ENCODE assay signal across 28 cellular contexts in the genomic region with DNA sequence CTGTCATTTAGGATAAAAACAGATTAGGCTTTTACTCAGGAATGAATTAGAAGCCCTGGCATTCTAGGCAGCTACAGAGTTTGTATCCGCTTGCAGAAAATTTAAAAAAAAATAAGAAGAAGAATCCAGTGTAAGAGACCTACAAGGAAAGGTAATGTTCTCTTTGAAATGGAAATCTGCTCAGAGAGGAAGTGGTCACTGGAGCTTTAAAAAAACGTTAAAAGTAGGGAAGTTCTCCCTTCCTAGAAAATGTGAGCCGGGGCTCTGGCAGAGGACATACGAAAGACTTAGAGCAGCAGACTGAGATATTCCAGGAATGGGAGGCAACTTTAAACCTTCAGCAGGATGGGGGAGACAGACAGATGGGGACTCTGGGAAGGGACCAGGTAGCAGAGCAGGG.
"Had no signal": no experiment of that assay in that cellular context is flagged by ENCODE, and none has a peak within 500 bp of the region (broad histone marks: within the 10 kb centered on the region; RNA-seq: fewer than 3 reads in every experiment).

No MANE protein-coding gene starts in this region.

- H3K9me3 ChIP-seq: ascending aorta, body of pancreas, SJSA1 had no signal

- H3K27ac ChIP-seq: ascending aorta, body of pancreas, SJSA1 had no signal

- H3K4me1 ChIP-seq: ascending aorta, body of pancreas had no signal

- ATAC-seq: activated CD8-positive, alpha-beta memory T cell treated with anti-CD3 and anti-CD28 coated beads, Interleukin-2, amount 10 ng/mL, durations not matched to agents 7 days and 5 days; activated naive CD4-positive, alpha-beta T cell treated with anti-CD3 and anti-CD28 coated beads, Interleukin-2, amount 50 U/mL, for 72 hours; activated naive CD8-positive, alpha-beta T cell treated with anti-CD3 and anti-CD28 coated beads, Interleukin-2, amount 50 U/mL, for 24 hours; body of pancreas; Panc1; Right ventricle myocardium inferior; T-helper 17 cell had no signal

- H3K27me3 Mint-ChIP-seq: activated B cell treated with CpG ODN at 0.5 μM for 24 hours; activated CD4-positive, alpha-beta T cell treated with anti-CD3 and anti-CD28 coated beads, Interleukin-2, amount 10 ng/mL, durations not matched to agents 24 days and 14 days; activated CD8-positive, alpha-beta memory T cell treated with anti-CD3 and anti-CD28 coated beads, Interleukin-2, amount 10 ng/mL, durations not matched to agents 7 days and 5 days; activated naive CD8-positive, alpha-beta T cell treated with anti-CD3 and anti-CD28 coated beads, Interleukin-2, amount 50 U/mL, for 24 hours; activated T-cell treated with anti-CD3 and anti-CD28 coated beads, Interleukin-2, amount 50 U/mL, for 24 hours had no signal

- H3K36me3 Mint-ChIP-seq: activated CD8-positive, alpha-beta memory T cell treated with anti-CD3 and anti-CD28 coated beads, Interleukin-2, amount 10 ng/mL, durations not matched to agents 7 days and 5 days; activated naive CD4-positive, alpha-beta T cell treated with anti-CD3 and anti-CD28 coated beads, Interleukin-2, amount 50 U/mL, for 72 hours had no signal

- H3K4me1 Mint-ChIP-seq: activated B cell treated with CpG ODN at 0.5 μM for 24 hours; activated CD4-positive, alpha-beta T cell treated with anti-CD3 and anti-CD28 coated beads, Interleukin-2, amount 10 ng/mL, durations not matched to agents 24 days and 14 days; activated CD8-positive, alpha-beta memory T cell treated with anti-CD3 and anti-CD28 coated beads, Interleukin-2, amount 10 ng/mL, durations not matched to agents 7 days and 5 days; activated naive CD8-positive, alpha-beta T cell treated with anti-CD3 and anti-CD28 coated beads, Interleukin-2, amount 50 U/mL, for 24 hours had no signal

- H3K27me3 ChIP-seq: ascending aorta, body of pancreas, SJSA1 had no signal

- H3K4me3 ChIP-seq: ascending aorta, body of pancreas, SJSA1 had no signal

- H3K27ac Mint-ChIP-seq: activated B cell treated with CpG ODN at 0.5 μM for 24 hours; activated CD4-positive, alpha-beta T cell treated with anti-CD3 and anti-CD28 coated beads, Interleukin-2, amount 10 ng/mL, durations not matched to agents 24 days and 14 days; activated CD8-positive, alpha-beta memory T cell treated with anti-CD3 and anti-CD28 coated beads, Interleukin-2, amount 10 ng/mL, durations not matched to agents 7 days and 5 days; activated naive CD4-positive, alpha-beta T cell treated with anti-CD3 and anti-CD28 coated beads, Interleukin-2, amount 50 U/mL, for 72 hours; activated naive CD8-positive, alpha-beta T cell treated with anti-CD3 and anti-CD28 coated beads, Interleukin-2, amount 50 U/mL, for 24 hours; activated T-cell treated with anti-CD3 and anti-CD28 coated beads, Interleukin-2, amount 50 U/mL, for 24 hours; T-helper 17 cell had no signal

- DNase-seq: activated B cell treated with CpG ODN at 0.5 μM for 24 hours; activated CD4-positive, alpha-beta T cell treated with anti-CD3 and anti-CD28 coated beads for 1 hour; activated CD4-positive, alpha-beta T cell treated with anti-CD3 and anti-CD28 coated beads, Interleukin-2, amount 10 ng/mL, durations not matched to agents 24 days and 14 days; activated CD4-positive, alpha-beta T cell treated with anti-CD3 and anti-CD28 coated beads, Interleukin-2, amount 50 U/mL, for 48 hours; activated CD8-positive, alpha-beta memory T cell treated with anti-CD3 and anti-CD28 coated beads, Interleukin-2, amount 10 ng/mL, durations not matched to agents 7 days and 5 days; activated effector memory CD4-positive, alpha-beta T cell treated with anti-CD3 and anti-CD28 coated beads, Interleukin-2, amount 50 U/mL, for 16 hours; activated naive CD4-positive, alpha-beta T cell treated with Interleukin-2 at 50 U/mL for 16 hours; activated naive CD8-positive, alpha-beta T cell treated with anti-CD3 and anti-CD28 coated beads, Interleukin-2, amount 50 U/mL, for 24 hours; activated T-cell treated with anti-CD3 and anti-CD28 coated beads, Interleukin-2, amount 50 U/mL, for 24 hours; amniotic stem cell; body of pancreas; central memory CD4-positive, alpha-beta T cell; Karpas-422; NCI-H1048; NCI-H146; NCI-H187 treated with DMSO at 0.1 percent for 48 hours; NCI-H2081 treated with DMSO at 0.1 percent for 48 hours; NCI-H446; NCI-H524; NCI-H748 treated with DMSO at 0.1 percent for 48 hours; RPMI8226; T-helper 17 cell; T-helper 9 cell had no signal

- H3K4me3 Mint-ChIP-seq: activated B cell treated with CpG ODN at 0.5 μM for 24 hours; activated CD4-positive, alpha-beta T cell treated with anti-CD3 and anti-CD28 coated beads, Interleukin-2, amount 10 ng/mL, durations not matched to agents 24 days and 14 days; activated CD8-positive, alpha-beta memory T cell treated with anti-CD3 and anti-CD28 coated beads, Interleukin-2, amount 10 ng/mL, durations not matched to agents 7 days and 5 days; activated naive CD8-positive, alpha-beta T cell treated with anti-CD3 and anti-CD28 coated beads, Interleukin-2, amount 50 U/mL, for 24 hours; activated T-cell treated with anti-CD3 and anti-CD28 coated beads, Interleukin-2, amount 50 U/mL, for 24 hours; T-helper 17 cell had no signal

- H3K9me3 Mint-ChIP-seq: activated CD4-positive, alpha-beta T cell treated with anti-CD3 and anti-CD28 coated beads, Interleukin-2, amount 10 ng/mL, durations not matched to agents 24 days and 14 days; activated naive CD8-positive, alpha-beta T cell treated with anti-CD3 and anti-CD28 coated beads, Interleukin-2, amount 50 U/mL, for 24 hours had no signal
